8 cellular contexts compared by ENCODE assay signal in the genomic region with DNA sequence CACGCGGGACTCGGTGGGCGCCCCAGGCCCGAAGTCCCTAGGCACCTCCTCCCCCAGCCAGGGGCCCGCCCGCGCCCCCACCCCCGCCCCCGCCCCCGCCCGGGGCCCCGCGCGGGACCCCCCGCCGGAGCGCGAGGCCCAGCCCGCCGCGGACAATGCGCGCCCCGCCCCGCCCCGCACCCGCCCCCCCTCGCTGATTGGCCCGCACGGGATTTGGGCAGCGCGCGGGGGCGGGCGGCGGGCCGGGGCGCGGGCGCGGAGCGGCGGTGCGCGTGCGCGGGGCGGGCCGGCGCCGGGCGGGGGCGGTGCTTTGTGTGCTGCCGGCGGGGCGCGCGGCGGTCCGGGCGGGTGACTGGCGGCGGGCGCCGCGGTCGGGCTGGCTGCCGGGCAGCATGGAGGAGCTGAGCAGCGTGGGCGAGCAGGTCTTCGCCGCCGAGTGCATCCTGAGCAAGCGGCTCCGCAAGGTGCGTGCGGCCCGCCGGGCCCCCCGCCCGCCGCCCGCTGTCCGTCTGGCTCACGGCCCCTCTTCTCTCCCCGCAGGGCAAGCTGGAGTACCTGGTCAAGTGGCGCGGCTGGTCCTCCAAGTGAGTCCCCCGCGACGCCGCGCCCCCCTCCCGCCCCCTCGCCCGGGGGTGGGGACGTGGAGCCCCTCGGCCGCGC. TPM values are rescaled to one million over a fixed set of nuclear protein-coding genes. Genes with fewer than 3 reads are reported as not detected.
DNase-seq lines count a peak whose midpoint lies in the region; ATAC-seq, FAIRE-seq and TF ChIP-seq lines count a peak whose summit lies in the region.

A gene (plus strand): TSS at position 305 of the 660 bp plus-strand sequence. CDS start 88 bp downstream, at position 393.

- ATAC-seq in GM19035 (IDR thresholded peaks at IDR 0.05; ENCODE audit: unreplicated experiment) = peak; percentile 78
- peak; percentile 75 for ATAC-seq in foreskin keratinocyte

- FAIRE-seq in HTR-8/SVneo (lab: Jason Lieb, UNC) = no peak

- H3K4me1 Mint-ChIP-seq in neural progenitor cell = peaks cover 64% of the 10 kb centered on the region

- peaks cover 20% of the 10 kb centered on the region for H3F3A ChIP-seq in neural progenitor cell (ENCODE audit: low read depth)

- H3K36me3 ChIP-seq in neural progenitor cell = no peaks in the 10 kb centered on the region
- H3K36me3 ChIP-seq in stomach smooth muscle (ENCODE audit: control insufficient read depth in 2 of 2, insufficient read depth in 2 of 2, low read length in 2 of 2) = no peaks in the 10 kb centered on the region

- H3K27me3 Mint-ChIP-seq in neural progenitor cell (ENCODE audit: insufficient read depth, low read depth) = peaks cover 16% of the 10 kb centered on the region

- peak within 1 kb of the TSS; percentile 93 for H3K4me2 ChIP-seq in neural progenitor cell

- TF ChIP-seq CTCF in AG10803 (conservative IDR thresholded peaks at IDR 0.05; ENCODE audit: low read length) (no peak), foreskin keratinocyte (conservative IDR thresholded peaks at IDR 0.05) (no peak), neural progenitor cell (IDR thresholded peaks at IDR 0.05) (no peak)

- DNase-seq in AG10803 (ENCODE audit: low read depth) (peak; percentile 53), HTR-8/SVneo (ENCODE audit: insufficient read length, low spot score) (peak; percentile 82), RPMI8226 (peak; percentile 87), foreskin keratinocyte (no peak), neural progenitor cell (ENCODE audit: low spot score) (peak; percentile 94)
- peak; percentile 77 for DNase-seq in activated T-helper 9 cell treated with anti-CD3 and anti-CD28 coated beads, Interleukin-2, amount 50 U/mL, for 16 hours (ENCODE audit: low read depth)

- H3K4me1 ChIP-seq in foreskin keratinocyte (no peaks in the 10 kb centered on the region), neural progenitor cell (peaks cover 41% of the 10 kb centered on the region), stomach smooth muscle (ENCODE audit: control insufficient read depth, insufficient read depth, low read length) (peaks cover 16% of the 10 kb centered on the region)

- peak within 1 kb of the TSS; percentile 97 for H3K27ac Mint-ChIP-seq in neural progenitor cell

- H3K9me3 ChIP-seq in neural progenitor cell (ENCODE audit: low read depth) = no peaks in the 10 kb centered on the region
- no peaks in the 10 kb centered on the region for H3K9me3 ChIP-seq in stomach smooth muscle (ENCODE audit: control insufficient read depth in 2 of 2, low read length in 2 of 2)

- H3K9ac ChIP-seq in neural progenitor cell (peak within 1 kb of the TSS; percentile 51), stomach smooth muscle (ENCODE audit: low read length in 2 of 2) (no peak within 1 kb of the TSS)

- no peak within 1 kb of the TSS for H2AFZ ChIP-seq in neural progenitor cell (replicated peaks)

- H3K9me3 Mint-ChIP-seq in neural progenitor cell = no peaks in the 10 kb centered on the region

- peaks cover 46% of the 10 kb centered on the region for H3K79me2 ChIP-seq in neural progenitor cell (ENCODE audit: low read depth)

- H3K4me3 ChIP-seq in AG10803 (ENCODE audit: low read length) (peak within 1 kb of the TSS; percentile 52), neural progenitor cell (peak within 1 kb of the TSS; percentile 98), stomach smooth muscle (ENCODE audit: low read length in 2 of 2) (peak within 1 kb of the TSS; percentile 29 to 61)

- peak within 1 kb of the TSS; percentile 98 for H3K4me3 Mint-ChIP-seq in neural progenitor cell

- H4K20me1 ChIP-seq in neural progenitor cell (ENCODE audit: low read depth) = peaks cover 44% of the 10 kb centered on the region

- H3K36me3 Mint-ChIP-seq in neural progenitor cell = peaks cover 21% of the 10 kb centered on the region

- H3K27ac ChIP-seq in foreskin keratinocyte (no peak within 1 kb of the TSS), neural progenitor cell (peak within 1 kb of the TSS; percentile 88), stomach smooth muscle (ENCODE audit: low read length) (no peak within 1 kb of the TSS)

- H3K27me3 ChIP-seq in foreskin keratinocyte (peaks cover 46% of the 10 kb centered on the region), neural progenitor cell (peaks cover 2% of the 10 kb centered on the region), stomach smooth muscle (ENCODE audit: control insufficient read depth in 1 of 2, insufficient read depth in 2 of 2, low read length in 2 of 2) (peaks cover 60% of the 10 kb centered on the region in 2 donors)

RNA-seq across cellular contexts. Expression of the gene that starts here (rescaled TPM):
- total RNA-seq in foreskin keratinocyte (5.9 and 6.9 TPM in 2 replicates), neural progenitor cell (ENCODE audit: low replicate concordance) (53.5 and 155 TPM in 2 replicates)
- 3.5 and 4.3 TPM in 2 replicates for polyA plus RNA-seq in foreskin keratinocyte

Comparison
In these comparisons a context has a peak if more than half of its experiments do, and no peak if none do; other contexts are left out.
1. DNase-seq: peak in AG10803 (single experiment), HTR-8/SVneo (single experiment), RPMI8226 (single experiment), activated T-helper 9 cell treated with anti-CD3 and anti-CD28 coated beads, Interleukin-2, amount 50 U/mL, for 16 hours (single experiment) and neural progenitor cell (single experiment); none in foreskin keratinocyte (0 of 2).
2. H3K4me3 ChIP-seq: peak in every context shown above with its lines; median percentile 98 in neural progenitor cell; 52 in AG10803; 45 in stomach smooth muscle.